ENCODE assay signal across 10 cellular contexts in the genomic region with DNA sequence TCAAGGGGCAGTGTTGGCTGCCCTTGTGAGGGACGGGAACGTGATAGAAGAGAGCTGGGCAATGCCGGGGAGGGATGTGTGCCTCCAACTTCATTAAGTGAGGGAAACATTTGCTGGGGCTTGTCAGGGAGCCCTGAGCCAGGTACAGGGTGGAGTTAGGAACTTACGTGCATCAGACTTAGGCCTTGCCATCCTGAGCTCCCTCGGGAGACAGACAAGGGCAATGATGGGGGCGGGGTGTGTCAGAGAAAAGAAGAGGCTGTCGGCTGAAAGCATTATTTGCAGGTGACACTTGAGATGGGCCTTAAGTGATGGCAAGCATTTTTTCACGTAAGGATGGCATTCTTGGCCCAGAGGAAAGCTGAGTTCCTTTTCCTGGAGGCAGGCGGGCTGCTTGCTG. TPM values are rescaled to one million over a fixed set of nuclear protein-coding genes. Genes with fewer than 3 reads are reported as not detected.
DNase-seq lines count a peak whose midpoint lies in the region; ATAC-seq, FAIRE-seq and TF ChIP-seq lines count a peak whose summit lies in the region.
"Had no signal": no experiment of that assay in that cellular context is flagged by ENCODE, and none has a peak within 500 bp of the region (broad histone marks: within the 10 kb centered on the region; RNA-seq: fewer than 3 reads in every experiment).

No MANE protein-coding gene starts in this region.

- DNase-seq in COLO668 (lab: John Stamatoyannopoulos, UW; ENCODE audit: unreplicated experiment) (peak; percentile 39), NCI-H2171 treated with DMSO at 0.1 percent for 48 hours (lab: John Stamatoyannopoulos, UW) (peak; percentile 85), endothelial cell of umbilical vein (ENCODE audit: low read depth, low spot score) (no peak), prostate gland (ENCODE audit: low spot score) (peak; percentile 15), omental fat pad (ENCODE audit: low spot score) (no peak), A172 (ENCODE audit: low spot score) (no peak)
- no peak for DNase-seq in CD4-positive, alpha-beta memory T cell

- peak overlapping the region; percentile 99 for H3K27ac ChIP-seq in endothelial cell of umbilical vein (ENCODE audit: insufficient read depth, low read depth, low read length)
- H3K27ac ChIP-seq in prostate gland = peak overlapping the region; percentile 94 to 97
- no peak overlapping the region for H3K27ac ChIP-seq in CD4-positive, alpha-beta memory T cell (ENCODE audit: low read depth, low read length)

- H3K79me2 ChIP-seq in endothelial cell of umbilical vein (ENCODE audit: control insufficient read depth, insufficient read depth, low read length) = peaks cover 39% of the 10 kb centered on the region

- H3K36me3 ChIP-seq in endothelial cell of umbilical vein (ENCODE audit: control insufficient read depth in 2 of 2, extremely low read depth in 1 of 2, insufficient read depth in 2 of 2, low read length in 2 of 2) (peaks cover 2 to 22% of the 10 kb centered on the region in 2 experiments), prostate gland (no peaks in the 10 kb centered on the region)
- H3K36me3 ChIP-seq in CD4-positive, alpha-beta memory T cell (ENCODE audit: insufficient read depth, low read length) = peaks cover 3% of the 10 kb centered on the region

- H2AFZ ChIP-seq in endothelial cell of umbilical vein (ENCODE audit: low read depth, low read length) = no peak overlapping the region

- H3K4me3 Mint-ChIP-seq in CD4-positive, alpha-beta memory T cell = peak overlapping the region in 1 of 8 donors; percentile 51
- H3K4me3 Mint-ChIP-seq: activated naive CD4-positive, alpha-beta T cell treated with anti-CD3 and anti-CD28 coated beads, Interleukin-2, amount 50 U/mL, for 24 hours had no signal

- H3K36me3 Mint-ChIP-seq in CD4-positive, alpha-beta memory T cell = peaks cover 10 to 22% of the 10 kb centered on the region in 2 donors

- H3K9me3 ChIP-seq in endothelial cell of umbilical vein (replicated peaks; ENCODE audit: control insufficient read depth, insufficient read depth, low read length) (no peaks in the 10 kb centered on the region), prostate gland (no peaks in the 10 kb centered on the region)
- H3K9me3 ChIP-seq in CD4-positive, alpha-beta memory T cell (ENCODE audit: control insufficient read depth in 1 of 2, low read length in 2 of 2) = no peaks in the 10 kb centered on the region

- WGBS in prostate gland = 33% methylated on average over 9 of the region's 9 CpGs

- no peak for TF ChIP-seq POLR2A in endothelial cell of umbilical vein (IDR thresholded peaks at IDR 0.05; ENCODE audit: low read depth, low read length)
- TF ChIP-seq POLR2A in prostate gland (IDR thresholded peaks at IDR 0.05) = no peak

- peaks cover 22 to 48% (median 26%) of the 10 kb centered on the region in 4 donors for H3K4me1 Mint-ChIP-seq in CD4-positive, alpha-beta memory T cell

- H4K20me1 ChIP-seq in endothelial cell of umbilical vein (replicated peaks; ENCODE audit: control insufficient read depth, extremely low read depth, insufficient read depth, low read length) = no peaks in the 10 kb centered on the region

- no peaks in the 10 kb centered on the region for H3K27me3 Mint-ChIP-seq in CD4-positive, alpha-beta memory T cell
- H3K27me3 Mint-ChIP-seq: activated naive CD4-positive, alpha-beta T cell treated with anti-CD3 and anti-CD28 coated beads, Interleukin-2, amount 50 U/mL, for 24 hours had no signal

- H3K4me2 ChIP-seq in endothelial cell of umbilical vein (ENCODE audit: insufficient read depth, low read length) = peak overlapping the region; percentile 73

- CTCF ChIA-PET in endothelial cell of umbilical vein (lab: Charles Lee) = interaction anchor here (1.0 to 2.2 kb wide), 7 partner anchors 8 to 33 kb away, joined by 3 to 7 read pairs (median 4); partner anchors contain the start of genes CLCN2 and POLR2H
- CTCF ChIA-PET in CD4-positive, alpha-beta memory T cell (lab: Charles Lee; ENCODE audit: partially characterized antibody) = interaction anchor here (1.0 to 1.5 kb wide), 3 partner anchors 37 to 201 kb away, joined by 3 to 5 read pairs (median 3); no protein-coding TSS in a partner anchor

- H3K4me3 ChIP-seq in endothelial cell of umbilical vein (replicated peaks in 1 of 3; ENCODE audit: insufficient read depth in 1 of 3, low read depth in 1 of 3, low read length in 3 of 3) (peak overlapping the region in 1 of 3 experiments; percentile 4), prostate gland (peak overlapping the region in 1 of 2 donors; percentile 4)
- no peak overlapping the region for H3K4me3 ChIP-seq in CD4-positive, alpha-beta memory T cell (ENCODE audit: low read length in 2 of 2)

- BruUV-seq in endothelial cell of umbilical vein (replicated peaks; lab: Mats Ljungman, UMichigan) = no TSS peak

- FAIRE-seq in endothelial cell of umbilical vein (lab: Jason Lieb, UNC) = no peak

- no peaks in the 10 kb centered on the region for H3K9me3 Mint-ChIP-seq in CD4-positive, alpha-beta memory T cell
- H3K9me3 Mint-ChIP-seq: activated naive CD4-positive, alpha-beta T cell treated with anti-CD3 and anti-CD28 coated beads, Interleukin-2, amount 50 U/mL, for 24 hours had no signal

- H3K27ac Mint-ChIP-seq in CD4-positive, alpha-beta memory T cell = peak overlapping the region in 2 of 7 donors; percentile 9 to 43
- H3K27ac Mint-ChIP-seq: activated naive CD4-positive, alpha-beta T cell treated with anti-CD3 and anti-CD28 coated beads, Interleukin-2, amount 50 U/mL, for 24 hours had no signal

- dilution Hi-C loops in endothelial cell of umbilical vein (cut with MboI; ENCODE audit: extremely low pct_ligation_motif_present, low sequenced_read_pairs) = no loop called here

- H3K4me1 ChIP-seq in endothelial cell of umbilical vein (ENCODE audit: control insufficient read depth, extremely low read depth, insufficient read depth, low read length) (peaks cover 53% of the 10 kb centered on the region), prostate gland (replicated peaks) (peaks cover 14% of the 10 kb centered on the region)
- H3K4me1 ChIP-seq in CD4-positive, alpha-beta memory T cell (ENCODE audit: insufficient read depth, low read length) = peaks cover 20% of the 10 kb centered on the region

- intact Hi-C loops in endothelial cell of umbilical vein (cut with micrococcal nuclease) = loop anchor here (10.0 kb wide), 1 partner anchor 1596 kb away; the partner anchor contains the start of gene TRA2B
- intact Hi-C loops in prostate gland (cut with DNase I) = no loop called here
- intact Hi-C loops in CD4-positive, alpha-beta memory T cell (cut with micrococcal nuclease) = no loop called here

- ATAC-seq in HG02759 (IDR thresholded peaks at IDR 0.05; ENCODE audit: unreplicated experiment) (no peak), omental fat pad (ENCODE audit: low FRiP score) (no peak)

- H3K27me3 ChIP-seq in endothelial cell of umbilical vein (ENCODE audit: control insufficient read depth in 2 of 2, insufficient read depth in 2 of 2, low read length in 2 of 2) (no peaks in the 10 kb centered on the region), prostate gland (replicated peaks; ENCODE audit: insufficient read depth) (no peaks in the 10 kb centered on the region)
- H3K27me3 ChIP-seq in CD4-positive, alpha-beta memory T cell (ENCODE audit: insufficient read depth, low read length) = no peaks in the 10 kb centered on the region

- TF ChIP-seq CTCF in endothelial cell of umbilical vein (IDR thresholded peaks at IDR 0.05; ENCODE audit: extremely low read depth in 1 of 2, insufficient read depth in 1 of 2, low read depth in 1 of 2, low read length in 2 of 2) = no peak
- TF ChIP-seq CTCF in prostate gland (IDR thresholded peaks at IDR 0.05) = no peak
- no peak for TF ChIP-seq CTCF in omental fat pad (IDR thresholded peaks at IDR 0.05)

- POLR2A ChIA-PET in endothelial cell of umbilical vein (lab: Charles Lee) = interaction anchor here (0.6 kb wide), 1 partner anchor 1530 kb away, joined by 6 read pairs; no protein-coding TSS in a partner anchor
- POLR2A ChIA-PET in CD4-positive, alpha-beta memory T cell (lab: Charles Lee; ENCODE audit: partially characterized antibody) = interaction anchor here (1.0 kb wide), 1 partner anchor 24 kb away, joined by 3 read pairs; no protein-coding TSS in a partner anchor

- no peaks in the 10 kb centered on the region for H3K9me1 ChIP-seq in endothelial cell of umbilical vein (replicated peaks; ENCODE audit: control insufficient read depth, extremely low read depth, insufficient read depth, low read length)

- peak overlapping the region; percentile 60 for H3K9ac ChIP-seq in endothelial cell of umbilical vein (replicated peaks; ENCODE audit: extremely low read depth, insufficient read depth, low read length)

RNA-seq across cellular contexts. Expression of gene FAM131A, which starts 1.6 kb away (rescaled TPM):
- 19.9 and 26.8 TPM in 2 replicates for total RNA-seq in endothelial cell of umbilical vein
- 29.9 and 34.1 TPM in 2 replicates for polyA plus RNA-seq in endothelial cell of umbilical vein
- polyA plus RNA-seq in endothelial cell of umbilical vein (2011; cell fraction: cytosol; rRNA removed) = 22.5 and 34.2 TPM in 2 replicates
- 27.8 and 36.3 TPM in 2 replicates for polyA plus RNA-seq in endothelial cell of umbilical vein (2011; cell fraction: nucleus; rRNA removed)
- polyA plus RNA-seq in endothelial cell of umbilical vein (2012) = 15.8 and 22.6 TPM in 2 replicates
- polyA minus RNA-seq in endothelial cell of umbilical vein = 19.1 and 21.9 TPM in 2 replicates
- polyA minus RNA-seq in endothelial cell of umbilical vein (2011; cell fraction: cytosol; rRNA and poly(A)+ RNA removed) = 10.8 TPM
- 12.3 and 12.8 TPM in 2 replicates for polyA minus RNA-seq in endothelial cell of umbilical vein (2011; cell fraction: nucleus; rRNA and poly(A)+ RNA removed)
- total RNA-seq in prostate gland = 10 to 100 TPM; 22.0 to 71.0 TPM
- 10 to 100 TPM; 19.1 to 30.8 (median 25.9) TPM for total RNA-seq in omental fat pad
- 1 to 10 TPM; 9.0 to 10.0 TPM for total RNA-seq in CD4-positive, alpha-beta memory T cell
- polyA plus RNA-seq in CD4-positive, alpha-beta memory T cell = 1 to 10 TPM; 1.1 to 1.6 TPM
- total RNA-seq in A172 (2014; rRNA removed; shearing (Covaris generic)) = 0.62 and 0.65 TPM in 2 replicates

RNA-seq across cellular contexts. Expression of gene CLCN2, which starts 22.4 kb away (rescaled TPM):
- total RNA-seq in endothelial cell of umbilical vein = 6.5 and 9.9 TPM in 2 replicates
- 3.5 and 4.9 TPM in 2 replicates for polyA plus RNA-seq in endothelial cell of umbilical vein
- polyA plus RNA-seq in endothelial cell of umbilical vein (2011; cell fraction: cytosol; rRNA removed) = 2.6 TPM in 2 replicates
- 15.3 and 20.5 TPM in 2 replicates for polyA plus RNA-seq in endothelial cell of umbilical vein (2011; cell fraction: nucleus; rRNA removed)
- polyA plus RNA-seq in endothelial cell of umbilical vein (2012) = 2.4 and 2.8 TPM in 2 replicates
- 7.2 and 8.3 TPM in 2 replicates for polyA minus RNA-seq in endothelial cell of umbilical vein
- polyA minus RNA-seq in endothelial cell of umbilical vein (2011; cell fraction: cytosol; rRNA and poly(A)+ RNA removed) = 5.6 TPM
- 10.1 and 10.5 TPM in 2 replicates for polyA minus RNA-seq in endothelial cell of umbilical vein (2011; cell fraction: nucleus; rRNA and poly(A)+ RNA removed)
- 10 to 100 TPM in 1 of 2 donors, 1 to 10 TPM in 1; 4.9 to 47.5 TPM for total RNA-seq in prostate gland
- total RNA-seq in omental fat pad = 1 to 10 TPM; 2.1 to 8.4 (median 3.8) TPM
- 1 to 10 TPM; 3.8 to 5.4 TPM for total RNA-seq in CD4-positive, alpha-beta memory T cell
- under 1 TPM; 0.24 to 0.29 TPM for polyA plus RNA-seq in CD4-positive, alpha-beta memory T cell
- total RNA-seq in A172 (2014; rRNA removed; shearing (Covaris generic)) = 3.0 and 8.8 TPM in 2 replicates

RNA-seq across cellular contexts. Expression of gene POLR2H, which starts 22.5 kb away (rescaled TPM):
- total RNA-seq in endothelial cell of umbilical vein = 80.5 and 89.0 TPM in 2 replicates
- 169 and 276 TPM in 2 replicates for polyA plus RNA-seq in endothelial cell of umbilical vein
- polyA plus RNA-seq in endothelial cell of umbilical vein (2011; cell fraction: cytosol; rRNA removed) = 135 and 171 TPM in 2 replicates
- polyA plus RNA-seq in endothelial cell of umbilical vein (2011; cell fraction: nucleus; rRNA removed) = 245 and 329 TPM in 2 replicates
- 80.0 and 100 TPM in 2 replicates for polyA plus RNA-seq in endothelial cell of umbilical vein (2012)
- polyA minus RNA-seq in endothelial cell of umbilical vein = 64.5 and 78.7 TPM in 2 replicates
- 81.4 TPM for polyA minus RNA-seq in endothelial cell of umbilical vein (2011; cell fraction: cytosol; rRNA and poly(A)+ RNA removed)
- polyA minus RNA-seq in endothelial cell of umbilical vein (2011; cell fraction: nucleus; rRNA and poly(A)+ RNA removed) = 50.5 and 52.0 TPM in 2 replicates
- 10 to 100 TPM; 62.7 to 89.2 TPM for total RNA-seq in prostate gland
- total RNA-seq in omental fat pad = 100 to 1,000 TPM in 1 of 4 donors, 10 to 100 TPM in 3; 63.9 to 110 (median 89.3) TPM
- total RNA-seq in CD4-positive, alpha-beta memory T cell = 10 to 100 TPM; 61.3 to 66.1 TPM
- polyA plus RNA-seq in CD4-positive, alpha-beta memory T cell = 10 to 100 TPM; 56.6 to 58.8 TPM
- 182 and 190 TPM in 2 replicates for total RNA-seq in A172 (2014; rRNA removed; shearing (Covaris generic))

RNA-seq across cellular contexts. Expression of gene EIF4G1, which starts 24.6 kb away (rescaled TPM):
- 524 and 532 TPM in 2 replicates for total RNA-seq in endothelial cell of umbilical vein
- 355 and 401 TPM in 2 replicates for polyA plus RNA-seq in endothelial cell of umbilical vein
- 305 and 332 TPM in 2 replicates for polyA plus RNA-seq in endothelial cell of umbilical vein (2011; cell fraction: cytosol; rRNA removed)
- polyA plus RNA-seq in endothelial cell of umbilical vein (2011; cell fraction: nucleus; rRNA removed) = 513 and 525 TPM in 2 replicates
- 236 and 329 TPM in 2 replicates for polyA plus RNA-seq in endothelial cell of umbilical vein (2012)
- polyA minus RNA-seq in endothelial cell of umbilical vein = 474 and 526 TPM in 2 replicates
- polyA minus RNA-seq in endothelial cell of umbilical vein (2011; cell fraction: cytosol; rRNA and poly(A)+ RNA removed) = 242 TPM
- polyA minus RNA-seq in endothelial cell of umbilical vein (2011; cell fraction: nucleus; rRNA and poly(A)+ RNA removed) = 207 and 228 TPM in 2 replicates
- 100 to 1,000 TPM; 331 to 370 TPM for total RNA-seq in prostate gland
- total RNA-seq in omental fat pad = 100 to 1,000 TPM; 235 to 471 (median 268) TPM
- total RNA-seq in CD4-positive, alpha-beta memory T cell = 100 to 1,000 TPM; 236 to 246 TPM
- 10 to 100 TPM in 1 of 2 donors, 1 to 10 TPM in 1; 3.6 to 51.1 TPM for polyA plus RNA-seq in CD4-positive, alpha-beta memory T cell
- total RNA-seq in A172 (2014; rRNA removed; shearing (Covaris generic)) = 422 and 446 TPM in 2 replicates

RNA-seq across cellular contexts. Expression of gene THPO, which starts 39.0 kb away (rescaled TPM):
- total RNA-seq in endothelial cell of umbilical vein = not detected in 2 replicates
- polyA plus RNA-seq in endothelial cell of umbilical vein = 0.08 and 0.10 TPM in 2 replicates
- 0.04 TPM in 1 of 2 replicates, not detected in the other for polyA plus RNA-seq in endothelial cell of umbilical vein (2011; cell fraction: cytosol; rRNA removed)
- 0.13 and 0.17 TPM in 2 replicates for polyA plus RNA-seq in endothelial cell of umbilical vein (2011; cell fraction: nucleus; rRNA removed)
- 0.22 TPM in 1 of 2 replicates, not detected in the other for polyA plus RNA-seq in endothelial cell of umbilical vein (2012)
- not detected in 2 replicates for polyA minus RNA-seq in endothelial cell of umbilical vein
- not detected for polyA minus RNA-seq in endothelial cell of umbilical vein (2011; cell fraction: cytosol; rRNA and poly(A)+ RNA removed)
- polyA minus RNA-seq in endothelial cell of umbilical vein (2011; cell fraction: nucleus; rRNA and poly(A)+ RNA removed) = not detected in 2 replicates
- total RNA-seq in prostate gland = not detected
- total RNA-seq in omental fat pad = 1 to 10 TPM in 1 of 4 donors, under 1 TPM in 3; 0.36 to 1.3 (median 0.94) TPM
- total RNA-seq in CD4-positive, alpha-beta memory T cell = not detected
- polyA plus RNA-seq in CD4-positive, alpha-beta memory T cell = not detected
- 0.14 and 0.43 TPM in 2 replicates for total RNA-seq in A172 (2014; rRNA removed; shearing (Covaris generic))
- total RNA-seq: T-helper 2 cell treated with Interferon-gamma antibody and Interleukin-4, amounts not matched to agents 100 ng/mL and 5 ng/mL, for 36 hours had no signal

Comparison
In these comparisons a context has a peak if more than half of its experiments do, and no peak if none do; other contexts are left out.
1. DNase-seq: peak in COLO668 (single experiment), NCI-H2171 treated with DMSO at 0.1 percent for 48 hours (single experiment) and prostate gland (single experiment); none in endothelial cell of umbilical vein (single experiment), omental fat pad (single experiment), CD4-positive, alpha-beta memory T cell (0 of 5) and A172 (single experiment).